In genomic region chr7:26200444-26201260, GRCh38 we compare ENCODE assay signal across 8 cellular contexts. TPM values are rescaled to one million over a fixed set of nuclear protein-coding genes. Genes with fewer than 3 reads are reported as not detected.
DNase-seq lines count a peak whose midpoint lies in the region; ATAC-seq and TF ChIP-seq lines count a peak whose summit lies in the region.

Gene HNRNPA2B1, minus strand, starts transcription at chr7:26200746. Its CDS starts 169 bp downstream, at chr7:26200577.

- H3K4me1 Mint-ChIP-seq in activated T-helper 17 cell treated with anti-CD3 and anti-CD28 coated beads, Interleukin-2, amount 50 U/mL, for 72 hours: peaks cover 34% of the 10 kb centered on the region
- H3K4me1 Mint-ChIP-seq in naive B cell: peaks cover 50 to 68% (median 51%) of the 10 kb centered on the region in 3 donors
- H3K4me1 Mint-ChIP-seq in stimulated activated memory B cell treated with anti-CD40 and anti-IgM and Interleukin-4, amounts not matched to agents 10 μg/mL and 1 μg/mL and 100 μg/mL, for 72 hours: peaks cover 54% of the 10 kb centered on the region

- peak; percentile 76 for ATAC-seq in activated T-helper 17 cell treated with anti-CD3 and anti-CD28 coated beads, Interleukin-2, amount 50 U/mL, for 72 hours (replicated peaks)
- ATAC-seq in naive B cell (ENCODE audit: low read depth in 2 of 2): peak; percentile 64 to 66
- peak; percentile 85 for ATAC-seq in stimulated activated memory B cell treated with anti-CD40 and anti-IgM and Interleukin-4, amounts not matched to agents 10 μg/mL and 1 μg/mL and 100 μg/mL, for 72 hours

- DNase-seq in Daoy (ENCODE audit: low read depth): peak; percentile 100
- peak; percentile 98 for DNase-seq in GOT3 (lab: John Stamatoyannopoulos, UW)
- peak; percentile 92 for DNase-seq in LNCaP clone FGC (ENCODE audit: low read depth)
- peak; percentile 92 for DNase-seq in RWPE1 (ENCODE audit: low spot score)
- peak; percentile 95 for DNase-seq in fibroblast of gingiva (ENCODE audit: low read depth)
- peak; percentile 99 for DNase-seq in naive B cell

- TF ChIP-seq CTCF in LNCaP clone FGC (IDR thresholded peaks at IDR 0.05; ENCODE audit: control insufficient read depth, extremely low read depth, insufficient read depth) (no peak), RWPE1 (conservative IDR thresholded peaks at IDR 0.05; ENCODE audit: low read depth) (no peak)

- H3K4me3 Mint-ChIP-seq in activated T-helper 17 cell treated with anti-CD3 and anti-CD28 coated beads, Interleukin-2, amount 50 U/mL, for 72 hours: peak within 1 kb of the TSS; percentile 100
- H3K4me3 Mint-ChIP-seq in naive B cell: peak within 1 kb of the TSS; percentile 97 to 100 (median 100)
- peak within 1 kb of the TSS; percentile 100 for H3K4me3 Mint-ChIP-seq in stimulated activated memory B cell treated with anti-CD40 and anti-IgM and Interleukin-4, amounts not matched to agents 10 μg/mL and 1 μg/mL and 100 μg/mL, for 72 hours

- peak within 1 kb of the TSS; percentile 100 for H3K4me3 ChIP-seq in LNCaP clone FGC (ENCODE audit: low read depth, low read length)

- POLR2A ChIA-PET in RWPE1 (lab: Yijun Ruan, JAX; ENCODE audit: low non-redundant PET): interaction anchor here (0.6 to 1.2 kb wide), 5 partner anchors 14 to 531 kb away, joined by 3 to 4 read pairs (median 3); no protein-coding TSS in a partner anchor

- no peaks in the 10 kb centered on the region for H3K27me3 Mint-ChIP-seq in activated T-helper 17 cell treated with anti-CD3 and anti-CD28 coated beads, Interleukin-2, amount 50 U/mL, for 72 hours
- no peaks in the 10 kb centered on the region for H3K27me3 Mint-ChIP-seq in naive B cell
- H3K27me3 Mint-ChIP-seq in stimulated activated memory B cell treated with anti-CD40 and anti-IgM and Interleukin-4, amounts not matched to agents 10 μg/mL and 1 μg/mL and 100 μg/mL, for 72 hours: no peaks in the 10 kb centered on the region

- no peaks in the 10 kb centered on the region for H3K9me3 Mint-ChIP-seq in activated T-helper 17 cell treated with anti-CD3 and anti-CD28 coated beads, Interleukin-2, amount 50 U/mL, for 72 hours
- H3K9me3 Mint-ChIP-seq in naive B cell: peaks cover 0 to 4% (median 0%) of the 10 kb centered on the region in 7 donors
- H3K9me3 Mint-ChIP-seq in stimulated activated memory B cell treated with anti-CD40 and anti-IgM and Interleukin-4, amounts not matched to agents 10 μg/mL and 1 μg/mL and 100 μg/mL, for 72 hours: no peaks in the 10 kb centered on the region

- H3K27ac ChIP-seq in RWPE1: peak within 1 kb of the TSS; percentile 100

- CTCF ChIA-PET in RWPE1 (lab: Yijun Ruan, JAX): interaction anchor here (0.8 kb wide), 1 partner anchor 164 kb away, joined by 3 read pairs; no protein-coding TSS in a partner anchor

- peak within 1 kb of the TSS; percentile 100 for H3K27ac Mint-ChIP-seq in activated T-helper 17 cell treated with anti-CD3 and anti-CD28 coated beads, Interleukin-2, amount 50 U/mL, for 72 hours
- H3K27ac Mint-ChIP-seq in naive B cell: peak within 1 kb of the TSS; percentile 99 to 100 (median 100)
- peak within 1 kb of the TSS; percentile 100 for H3K27ac Mint-ChIP-seq in stimulated activated memory B cell treated with anti-CD40 and anti-IgM and Interleukin-4, amounts not matched to agents 10 μg/mL and 1 μg/mL and 100 μg/mL, for 72 hours

- peaks cover 91% of the 10 kb centered on the region for H3K36me3 Mint-ChIP-seq in activated T-helper 17 cell treated with anti-CD3 and anti-CD28 coated beads, Interleukin-2, amount 50 U/mL, for 72 hours (ENCODE audit: low read depth)
- H3K36me3 Mint-ChIP-seq in naive B cell: peaks cover 41 to 44% of the 10 kb centered on the region in 2 donors
- peaks cover 55% of the 10 kb centered on the region for H3K36me3 Mint-ChIP-seq in stimulated activated memory B cell treated with anti-CD40 and anti-IgM and Interleukin-4, amounts not matched to agents 10 μg/mL and 1 μg/mL and 100 μg/mL, for 72 hours

RNA-seq across cellular contexts. Expression of gene HNRNPA2B1, which starts in this region (rescaled TPM):
- total RNA-seq in Daoy (2014; rRNA removed; shearing (Covaris generic)): 412 and 512 TPM in 2 replicates
- total RNA-seq in activated T-helper 17 cell treated with anti-CD3 and anti-CD28 coated beads, Interleukin-2, amount 50 U/mL, for 72 hours: 100 to 1,000 TPM; 491 to 882 TPM
- 100 to 1,000 TPM; 585 to 820 (median 621) TPM for polyA plus RNA-seq in naive B cell (ENCODE audit: low read depth in 6 of 6)

Comparison
In these comparisons a context has a peak if more than half of its experiments do, and no peak if none do; other contexts are left out.
1. Peak in every context shown above with its lines: DNase-seq, ATAC-seq, H3K4me3 ChIP-seq and H3K27ac ChIP-seq.